In genomic region chr7:100811480-100811879, GRCh38 we compare ENCODE assay signal across 33 cellular contexts.
"Had no signal": no experiment of that assay in that cellular context is flagged by ENCODE, and none has a peak within 500 bp of the region (broad histone marks: within the 10 kb centered on the region; RNA-seq: fewer than 3 reads in every experiment).

No MANE protein-coding gene starts in this region.

- H3K4me1 Mint-ChIP-seq: activated B cell treated with CpG ODN at 0.5 μM for 24 hours; activated CD4-positive, alpha-beta T cell treated with anti-CD3 and anti-CD28 coated beads for 36 hours; activated CD4-positive, alpha-beta T cell treated with anti-CD3 and anti-CD28 coated beads, Interleukin-2, amount 10 ng/mL, durations not matched to agents 24 days and 14 days; activated naive CD4-positive, alpha-beta T cell treated with anti-CD3 and anti-CD28 coated beads, Interleukin-2, amount 10 ng/mL, durations not matched to agents 7 days and 5 days; activated naive CD8-positive, alpha-beta T cell treated with anti-CD3 and anti-CD28 coated beads, Interleukin-2, amount 10 ng/mL, durations not matched to agents 7 days and 5 days; brain had no signal

- H3K27me3 Mint-ChIP-seq: activated B cell treated with CpG ODN at 0.5 μM for 24 hours; activated CD4-positive, alpha-beta T cell treated with anti-CD3 and anti-CD28 coated beads for 36 hours; activated CD4-positive, alpha-beta T cell treated with anti-CD3 and anti-CD28 coated beads, Interleukin-2, amount 10 ng/mL, durations not matched to agents 24 days and 14 days; activated naive CD8-positive, alpha-beta T cell treated with anti-CD3 and anti-CD28 coated beads, Interleukin-2, amount 10 ng/mL, durations not matched to agents 7 days and 5 days; activated T-cell treated with anti-CD3 and anti-CD28 coated beads, Interleukin-2, amount 50 U/mL, for 24 hours; brain; T-helper 17 cell had no signal

- H3K36me3 Mint-ChIP-seq: activated naive CD4-positive, alpha-beta T cell treated with anti-CD3 and anti-CD28 coated beads, Interleukin-2, amount 10 ng/mL, durations not matched to agents 7 days and 5 days; activated naive CD4-positive, alpha-beta T cell treated with anti-CD3 and anti-CD28 coated beads, Interleukin-2, amount 50 U/mL, for 72 hours; activated naive CD8-positive, alpha-beta T cell treated with anti-CD3 and anti-CD28 coated beads, Interleukin-2, amount 10 ng/mL, durations not matched to agents 7 days and 5 days had no signal

- H3K9me3 ChIP-seq: ascending aorta, breast epithelium, colonic mucosa had no signal

- H3K4me3 Mint-ChIP-seq: activated B cell treated with CpG ODN at 0.5 μM for 24 hours; activated CD4-positive, alpha-beta T cell treated with anti-CD3 and anti-CD28 coated beads for 36 hours; activated CD4-positive, alpha-beta T cell treated with anti-CD3 and anti-CD28 coated beads, Interleukin-2, amount 10 ng/mL, durations not matched to agents 24 days and 14 days; activated naive CD4-positive, alpha-beta T cell treated with anti-CD3 and anti-CD28 coated beads, Interleukin-2, amount 10 ng/mL, durations not matched to agents 7 days and 5 days; activated naive CD8-positive, alpha-beta T cell treated with anti-CD3 and anti-CD28 coated beads, Interleukin-2, amount 10 ng/mL, durations not matched to agents 7 days and 5 days; activated T-cell treated with anti-CD3 and anti-CD28 coated beads, Interleukin-2, amount 50 U/mL, for 24 hours; activated T-cell treated with anti-CD3 and anti-CD28 coated beads, Interleukin-2, amount 50 U/mL, for 72 hours; brain; dendritic cell treated with granulocyte-macrophage colony-stimulating factor and Interleukin-4, amounts not matched to agents 40 ng/mL and 50 ng/mL, for 4 days; effector memory CD8-positive, alpha-beta T cell; T-helper 17 cell; T-helper 2 cell treated with Interferon-gamma antibody and Interleukin-4, amounts not matched to agents 5 μg/mL and 100 μg/mL, for 36 hours had no signal

- FAIRE-seq: endometrium, frontal cortex had no signal

- H3K4me1 ChIP-seq: ascending aorta, breast epithelium, colonic mucosa had no signal

- H3K9me3 Mint-ChIP-seq: activated B cell treated with CpG ODN at 0.5 μM for 24 hours; activated CD4-positive, alpha-beta T cell treated with anti-CD3 and anti-CD28 coated beads, Interleukin-2, amount 10 ng/mL, durations not matched to agents 24 days and 14 days; activated naive CD4-positive, alpha-beta T cell treated with anti-CD3 and anti-CD28 coated beads, Interleukin-2, amount 10 ng/mL, durations not matched to agents 7 days and 5 days; activated naive CD4-positive, alpha-beta T cell treated with anti-CD3 and anti-CD28 coated beads, Interleukin-2, amount 50 U/mL, for 72 hours; activated naive CD8-positive, alpha-beta T cell treated with anti-CD3 and anti-CD28 coated beads, Interleukin-2, amount 10 ng/mL, durations not matched to agents 7 days and 5 days; activated T-cell treated with anti-CD3 and anti-CD28 coated beads, Interleukin-2, amount 50 U/mL, for 24 hours; activated T-cell treated with anti-CD3 and anti-CD28 coated beads, Interleukin-2, amount 50 U/mL, for 72 hours; brain; dendritic cell treated with granulocyte-macrophage colony-stimulating factor and Interleukin-4, amounts not matched to agents 40 ng/mL and 50 ng/mL, for 4 days; effector memory CD8-positive, alpha-beta T cell; T-helper 2 cell treated with Interferon-gamma antibody and Interleukin-4, amounts not matched to agents 5 μg/mL and 100 μg/mL, for 36 hours had no signal

- H3K27ac ChIP-seq: ascending aorta, breast epithelium, cardiac muscle cell, colonic mucosa, WERI-Rb-1 had no signal

- H3K27me3 ChIP-seq: ascending aorta, breast epithelium, cardiac muscle cell, colonic mucosa had no signal

- DNase-seq: activated B cell treated with CpG ODN at 0.5 μM for 24 hours; activated CD4-positive, alpha-beta T cell treated with anti-CD3 and anti-CD28 coated beads for 36 hours; activated CD4-positive, alpha-beta T cell treated with anti-CD3 and anti-CD28 coated beads, Interleukin-2, amount 10 ng/mL, durations not matched to agents 24 days and 14 days; activated CD4-positive, alpha-beta T cell treated with anti-CD3 and anti-CD28 coated beads, Interleukin-2, amount 50 U/mL, for 4 hours; activated CD4-positive, CD25-positive, alpha-beta regulatory T cell treated with anti-CD3 and anti-CD28 coated beads, Interleukin-2, amount 50 U/mL, for 72 hours; activated CD8-positive, alpha-beta memory T cell treated with anti-CD3 and anti-CD28 coated beads, Interleukin-2, amount 50 U/mL, for 48 hours; activated gamma-delta T cell; activated naive CD4-positive, alpha-beta T cell; activated naive CD4-positive, alpha-beta T cell treated with anti-CD3 and anti-CD28 coated beads, Interleukin-2, amount 10 ng/mL, durations not matched to agents 7 days and 5 days; activated naive CD8-positive, alpha-beta T cell treated with anti-CD3 and anti-CD28 coated beads, Interleukin-2, amount 10 ng/mL, durations not matched to agents 7 days and 5 days; activated T-cell treated with anti-CD3 and anti-CD28 coated beads for 4 hours; activated T-cell treated with anti-CD3 and anti-CD28 coated beads, Interleukin-2, amount 50 U/mL, for 24 hours; activated T-cell treated with anti-CD3 and anti-CD28 coated beads, Interleukin-2, amount 50 U/mL, for 72 hours; central memory CD4-positive, alpha-beta T cell; cerebellar nuclear complex; colonic mucosa; effector CD4-positive, alpha-beta T cell; effector memory CD8-positive, alpha-beta T cell; foreskin fibroblast; head of caudate nucleus; T-helper 1 cell; T-helper 17 cell; T1000; WERI-Rb-1 had no signal

- H3K4me3 ChIP-seq: ascending aorta, breast epithelium, cardiac muscle cell, colonic mucosa had no signal

- H3K27ac Mint-ChIP-seq: activated B cell treated with CpG ODN at 0.5 μM for 24 hours; activated CD4-positive, alpha-beta T cell treated with anti-CD3 and anti-CD28 coated beads for 36 hours; activated CD4-positive, alpha-beta T cell treated with anti-CD3 and anti-CD28 coated beads, Interleukin-2, amount 10 ng/mL, durations not matched to agents 24 days and 14 days; activated naive CD4-positive, alpha-beta T cell treated with anti-CD3 and anti-CD28 coated beads, Interleukin-2, amount 10 ng/mL, durations not matched to agents 7 days and 5 days; activated naive CD4-positive, alpha-beta T cell treated with anti-CD3 and anti-CD28 coated beads, Interleukin-2, amount 50 U/mL, for 72 hours; activated naive CD8-positive, alpha-beta T cell treated with anti-CD3 and anti-CD28 coated beads, Interleukin-2, amount 10 ng/mL, durations not matched to agents 7 days and 5 days; activated T-cell treated with anti-CD3 and anti-CD28 coated beads, Interleukin-2, amount 50 U/mL, for 24 hours; activated T-cell treated with anti-CD3 and anti-CD28 coated beads, Interleukin-2, amount 50 U/mL, for 72 hours; brain; dendritic cell treated with granulocyte-macrophage colony-stimulating factor and Interleukin-4, amounts not matched to agents 40 ng/mL and 50 ng/mL, for 4 days; effector memory CD8-positive, alpha-beta T cell; T-helper 17 cell; T-helper 2 cell treated with Interferon-gamma antibody and Interleukin-4, amounts not matched to agents 5 μg/mL and 100 μg/mL, for 36 hours had no signal

- H3K36me3 ChIP-seq: ascending aorta, breast epithelium, colonic mucosa, WERI-Rb-1 had no signal
